ENCODE assay signal across 2 cellular contexts in genomic region chr18:77207540-77207939, GRCh38.
TF ChIP-seq lines count a peak whose summit lies in the region.

No MANE protein-coding gene starts in this region.

TF ChIP-seq in IMR-90, 13 proteins besides CTCF, POLR2A, EP300 and RAD21:
- TF ChIP-seq MAZ (IDR thresholded peaks at IDR 0.05; ENCODE audit: borderline replicate concordance, low read depth, low read length) (no peak), SMC3 (IDR thresholded peaks at IDR 0.05; ENCODE audit: low read depth, low read length) (peak; percentile 30; the same call in 1 of the 2 replicates), MAFK (IDR thresholded peaks at IDR 0.05; ENCODE audit: low read depth, low read length) (no peak), BHLHE40 (IDR thresholded peaks at IDR 0.05; ENCODE audit: low read depth, low read length) (peak; percentile 17; the same call in 1 of the 2 replicates), USF2 (IDR thresholded peaks at IDR 0.05; ENCODE audit: low read depth, low read length) (no peak), RCOR1 (IDR thresholded peaks at IDR 0.05; ENCODE audit: insufficient replicate concordance, low read length) (no peak), CHD1 (IDR thresholded peaks at IDR 0.05; ENCODE audit: low read depth, low read length) (no peak)
TF ChIP-seq in IMR-90: peak in this region for 2.

TF ChIP-seq in GM12878, 131 proteins besides CTCF, POLR2A, EP300 and RAD21:
- no peak for TF ChIP-seq ZNF384 (IDR thresholded peaks at IDR 0.05; ENCODE audit: borderline replicate concordance, low read depth, low read length)
- TF ChIP-seq SMARCA5 (IDR thresholded peaks at IDR 0.05) = no peak
- no peak for TF ChIP-seq HSF1 (IDR thresholded peaks at IDR 0.05; ENCODE audit: low read depth, low read length)
- TF ChIP-seq EZH2 (IDR thresholded peaks at IDR 0.05; ENCODE audit: borderline replicate concordance, control insufficient read depth, low read depth, low read length) = no peak
- no peak for TF ChIP-seq RELA (IDR thresholded peaks at IDR 0.05; ENCODE audit: borderline replicate concordance, partially characterized antibody)
- no peak for TF ChIP-seq ZNF687 (IDR thresholded peaks at IDR 0.05)
- no peak for TF ChIP-seq USF2 (IDR thresholded peaks at IDR 0.05; ENCODE audit: borderline replicate concordance, low read depth, low read length)
- no peak for TF ChIP-seq MEF2A (IDR thresholded peaks at IDR 0.05; ENCODE audit: insufficient read depth, low read depth, low read length)
- no peak for TF ChIP-seq BRCA1 (IDR thresholded peaks at IDR 0.05; ENCODE audit: low read depth, low read length)
- TF ChIP-seq IRF3 (IDR thresholded peaks at IDR 0.05) = no peak
- no peak for TF ChIP-seq EGR1 (IDR thresholded peaks at IDR 0.05; ENCODE audit: borderline replicate concordance in 1 of 2, low read depth in 2 of 2, low read length in 2 of 2)
- no peak for TF ChIP-seq FOS (IDR thresholded peaks at IDR 0.05; ENCODE audit: borderline replicate concordance, extremely low read depth, insufficient read length)
